ENCODE assay signal across 1 cellular context in genomic region chr5:131305138-131305650, GRCh38.
TF ChIP-seq lines count a peak whose summit lies in the region.

No MANE protein-coding gene starts in this region.

TF ChIP-seq in K562, 482 proteins besides CTCF, POLR2A, EP300 and RAD21 (continued from another document):
- TF ChIP-seq ZNF695 (CRISPR knock-in tag; IDR thresholded peaks at IDR 0.05) (no peak), THRAP3 (IDR thresholded peaks at IDR 0.05; ENCODE audit: borderline replicate concordance) (0 out of 2 replicates have a peak, but pooled peaks have one; percentile 45), SPI1 (IDR thresholded peaks at IDR 0.05; ENCODE audit: borderline replicate concordance, low read depth, low read length) (0 out of 2 replicates have a peak, but pooled peaks have one; percentile 17), ZNF830 (CRISPR knock-in tag; IDR thresholded peaks at IDR 0.05) (no peak), ETS2 (tag; IDR thresholded peaks at IDR 0.05; ENCODE audit: borderline replicate concordance, poor library complexity, severe bottlenecking) (no peak), NFIC (IDR thresholded peaks at IDR 0.05) (no peak), CGGBP1 (CRISPR knock-in tag; IDR thresholded peaks at IDR 0.05) (no peak), YY1 (IDR thresholded peaks at IDR 0.05; ENCODE audit: borderline replicate concordance in 1 of 3, control insufficient read depth in 1 of 3, extremely low read depth in 1 of 3, insufficient read depth in 3 of 3, insufficient read length in 1 of 3, insufficient replicate concordance in 2 of 3, low read depth in 1 of 3, low read length in 2 of 3) (no peak), SRF (CRISPR knock-in tag; IDR thresholded peaks at IDR 0.05) (peak in 1 of 2 experiments; percentile 74; a peak in 1 of 4 replicates), LCOR (CRISPR knock-in tag; IDR thresholded peaks at IDR 0.05) (no peak), KHSRP (IDR thresholded peaks at IDR 0.05) (no peak), MITF (IDR thresholded peaks at IDR 0.05) (no peak), ZNF24 (IDR thresholded peaks at IDR 0.05) (no peak), PATZ1 (CRISPR knock-in tag; IDR thresholded peaks at IDR 0.05; ENCODE audit: borderline replicate concordance) (no peak), ZNF212 (CRISPR knock-in tag; IDR thresholded peaks at IDR 0.05) (no peak), MAFG (tag; conservative IDR thresholded peaks at IDR 0.05) (no peak), CEBPG (CRISPR knock-in tag; IDR thresholded peaks at IDR 0.05) (no peak), CEBPG (tag; conservative IDR thresholded peaks at IDR 0.05 in 1 of 2, IDR thresholded peaks at IDR 0.05 in 1 of 2) (no peak), SMAD4 (CRISPR knock-in tag; conservative IDR thresholded peaks at IDR 0.05) (no peak), ZFP1 (CRISPR knock-in tag; IDR thresholded peaks at IDR 0.05) (no peak), ZNF253 (CRISPR knock-in tag; conservative IDR thresholded peaks at IDR 0.05) (no peak), E2F4 (CRISPR knock-in tag; IDR thresholded peaks at IDR 0.05; ENCODE audit: low read depth) (no peak), SRSF7 (optimal IDR thresholded peaks at IDR 0.05; ENCODE audit: low read depth, low read length) (no peak), RUNX1 (IDR thresholded peaks at IDR 0.05; ENCODE audit: low read depth) (no peak)
